In genomic region chr20:50513169-50514034, GRCh38 we compare ENCODE assay signal across 8 cellular contexts. TPM values are rescaled to one million over a fixed set of nuclear protein-coding genes. Genes with fewer than 3 reads are reported as not detected.
DNase-seq lines count a peak whose midpoint lies in the region; ATAC-seq lines count a peak whose summit lies in the region.

No MANE protein-coding gene starts in this region.

- H3K36me3 Mint-ChIP-seq in activated CD4-positive, alpha-beta T cell treated with anti-CD3 and anti-CD28 coated beads, Interleukin-2, amount 10 ng/mL, durations not matched to agents 24 days and 14 days (ENCODE audit: low read depth): peaks cover 33% of the 10 kb centered on the region
- H3K36me3 Mint-ChIP-seq in activated T-helper 2 cell treated with anti-CD3 and anti-CD28 coated beads, Interferon-gamma antibody, Interleukin-2, Interleukin-4, amounts not matched to agents 10 μg/mL and 5 μg/mL and 100 μg/mL, durations not matched to agents 14 hours and 24 hours and 36 hours (ENCODE audit: low read depth): peaks cover 61% of the 10 kb centered on the region

- peak overlapping the region; percentile 8 for H3K27ac ChIP-seq in substantia nigra (ENCODE audit: low read depth, low read length, poor library complexity, severe bottlenecking)

- intact Hi-C loops in activated CD4-positive, alpha-beta T cell treated with anti-CD3 and anti-CD28 coated beads, Interleukin-2, amount 10 ng/mL, durations not matched to agents 24 days and 14 days (cut with micrococcal nuclease): loop anchor here (5.0 to 10.0 kb wide), 2 partner anchors 221 to 921 kb away; partner anchors contain the start of gene PARD6B
- intact Hi-C loops in activated T-helper 2 cell treated with anti-CD3 and anti-CD28 coated beads, Interferon-gamma antibody, Interleukin-2, Interleukin-4, amounts not matched to agents 10 μg/mL and 5 μg/mL and 100 μg/mL, durations not matched to agents 14 hours and 24 hours and 36 hours (cut with micrococcal nuclease): no loop called here

- peak overlapping the region; percentile 92 for H3K27ac Mint-ChIP-seq in activated CD4-positive, alpha-beta T cell treated with anti-CD3 and anti-CD28 coated beads, Interleukin-2, amount 10 ng/mL, durations not matched to agents 24 days and 14 days
- H3K27ac Mint-ChIP-seq in activated T-helper 2 cell treated with anti-CD3 and anti-CD28 coated beads, Interferon-gamma antibody, Interleukin-2, Interleukin-4, amounts not matched to agents 10 μg/mL and 5 μg/mL and 100 μg/mL, durations not matched to agents 14 hours and 24 hours and 36 hours: peak overlapping the region; percentile 93

- ATAC-seq in HG02970 (IDR thresholded peaks at IDR 0.05; ENCODE audit: low FRiP score, unreplicated experiment) (no peak), HG03354 (IDR thresholded peaks at IDR 0.05; ENCODE audit: poor library complexity, severe bottlenecking, unreplicated experiment) (no peak)

- peak overlapping the region; percentile 98 for H3K4me3 Mint-ChIP-seq in activated CD4-positive, alpha-beta T cell treated with anti-CD3 and anti-CD28 coated beads, Interleukin-2, amount 10 ng/mL, durations not matched to agents 24 days and 14 days
- peak overlapping the region; percentile 93 for H3K4me3 Mint-ChIP-seq in activated T-helper 2 cell treated with anti-CD3 and anti-CD28 coated beads, Interferon-gamma antibody, Interleukin-2, Interleukin-4, amounts not matched to agents 10 μg/mL and 5 μg/mL and 100 μg/mL, durations not matched to agents 14 hours and 24 hours and 36 hours (ENCODE audit: low read depth)

- H3K27me3 Mint-ChIP-seq in activated CD4-positive, alpha-beta T cell treated with anti-CD3 and anti-CD28 coated beads, Interleukin-2, amount 10 ng/mL, durations not matched to agents 24 days and 14 days: no peaks in the 10 kb centered on the region
- no peaks in the 10 kb centered on the region for H3K27me3 Mint-ChIP-seq in activated T-helper 2 cell treated with anti-CD3 and anti-CD28 coated beads, Interferon-gamma antibody, Interleukin-2, Interleukin-4, amounts not matched to agents 10 μg/mL and 5 μg/mL and 100 μg/mL, durations not matched to agents 14 hours and 24 hours and 36 hours (ENCODE audit: low read depth)

- H3K4me1 Mint-ChIP-seq in activated CD4-positive, alpha-beta T cell treated with anti-CD3 and anti-CD28 coated beads, Interleukin-2, amount 10 ng/mL, durations not matched to agents 24 days and 14 days: peaks cover 70% of the 10 kb centered on the region
- peaks cover 71% of the 10 kb centered on the region for H3K4me1 Mint-ChIP-seq in activated T-helper 2 cell treated with anti-CD3 and anti-CD28 coated beads, Interferon-gamma antibody, Interleukin-2, Interleukin-4, amounts not matched to agents 10 μg/mL and 5 μg/mL and 100 μg/mL, durations not matched to agents 14 hours and 24 hours and 36 hours (ENCODE audit: low read depth)

- H3K9me3 Mint-ChIP-seq in activated CD4-positive, alpha-beta T cell treated with anti-CD3 and anti-CD28 coated beads, Interleukin-2, amount 10 ng/mL, durations not matched to agents 24 days and 14 days: no peaks in the 10 kb centered on the region
- H3K9me3 Mint-ChIP-seq in activated T-helper 2 cell treated with anti-CD3 and anti-CD28 coated beads, Interferon-gamma antibody, Interleukin-2, Interleukin-4, amounts not matched to agents 10 μg/mL and 5 μg/mL and 100 μg/mL, durations not matched to agents 14 hours and 24 hours and 36 hours: no peaks in the 10 kb centered on the region

- DNase-seq in activated CD4-positive, alpha-beta T cell treated with anti-CD3 and anti-CD28 coated beads, Interleukin-2, amount 10 ng/mL, durations not matched to agents 24 days and 14 days: no peak
- DNase-seq in activated CD4-positive, alpha-beta T cell treated with anti-CD3 and anti-CD28 coated beads for 4 hours: no peak
- no peak for DNase-seq in activated T-helper 2 cell treated with anti-CD3 and anti-CD28 coated beads, Interferon-gamma antibody, Interleukin-2, Interleukin-4, amounts not matched to agents 10 μg/mL and 5 μg/mL and 100 μg/mL, durations not matched to agents 14 hours and 24 hours and 36 hours (ENCODE audit: low spot score)
- DNase-seq in iris pigment epithelial cell (ENCODE audit: low read depth) (peak; percentile 85), substantia nigra (lab: John Stamatoyannopoulos, UW) (peak in 1 of 49 donors; percentile 7), AML-193 (lab: John Stamatoyannopoulos, UW) (no peak)

RNA-seq across cellular contexts. Expression of gene PTPN1, which starts 3.2 kb away (rescaled TPM):
- 61.4 and 62.9 TPM in 2 replicates for total RNA-seq in activated CD4-positive, alpha-beta T cell treated with anti-CD3 and anti-CD28 coated beads, Interleukin-2, amount 10 ng/mL, durations not matched to agents 24 days and 14 days
- total RNA-seq in activated T-helper 2 cell treated with anti-CD3 and anti-CD28 coated beads, Interferon-gamma antibody, Interleukin-2, Interleukin-4, amounts not matched to agents 10 μg/mL and 5 μg/mL and 100 μg/mL, durations not matched to agents 14 hours and 24 hours and 36 hours: 93.2 and 94.6 TPM in 2 replicates
